In the genomic region with DNA sequence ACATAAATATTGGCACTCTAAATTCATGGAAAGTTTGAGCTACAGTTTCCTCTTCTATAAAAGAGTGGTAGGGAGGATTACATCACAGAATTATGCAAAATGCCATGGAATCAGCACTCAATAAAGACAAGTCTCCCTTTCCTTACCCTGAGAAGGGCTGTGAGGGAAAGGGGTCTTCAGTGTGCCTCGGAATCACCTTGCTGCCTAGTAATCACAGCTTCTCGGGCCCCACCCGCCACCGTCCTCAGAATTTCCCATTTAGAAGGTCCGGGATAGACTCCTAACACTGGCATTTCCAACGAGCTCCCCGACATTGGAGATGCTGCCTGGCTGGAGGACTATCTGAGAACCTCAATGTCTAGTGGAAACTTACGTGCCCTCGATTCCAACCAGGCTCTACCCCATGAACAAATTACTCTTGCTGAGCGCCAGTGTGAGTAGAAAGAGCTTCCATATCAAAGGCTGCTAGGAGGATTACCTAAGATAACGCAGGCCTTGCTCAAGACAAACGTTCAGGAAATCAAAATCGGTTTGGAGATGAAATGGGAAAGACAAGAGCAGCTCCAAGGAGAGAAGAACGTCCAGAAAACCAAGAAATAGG, we compare ENCODE assay signal across 8 cellular contexts.
DNase-seq lines count a peak whose midpoint lies in the region; ATAC-seq and TF ChIP-seq lines count a peak whose summit lies in the region.

No MANE protein-coding gene starts in this region.

- POLR2A ChIA-PET in T-cell (lab: Charles Lee), result interaction anchor here (0.5 to 4.6 kb wide), 10 partner anchors 24 to 110 kb away, joined by 3 to 132 read pairs (median 4); a partner anchor contains a TSS

- no peaks in the 10 kb centered on the region for H3K36me3 ChIP-seq in right atrium auricular region
- H3K36me3 ChIP-seq in effector memory CD4-positive, alpha-beta T cell (ENCODE audit: control insufficient read depth, insufficient read depth, low read length), result no peaks in the 10 kb centered on the region
- H3K36me3 ChIP-seq in osteoblast (ENCODE audit: insufficient read depth, low read length), result no peaks in the 10 kb centered on the region

- H3K9me3 Mint-ChIP-seq in T-cell, result no peaks in the 10 kb centered on the region

- H3K4me1 Mint-ChIP-seq in T-cell, result peaks cover 32 to 52% (median 45%) of the 10 kb centered on the region in 3 donors

- H3K9me3 ChIP-seq in right atrium auricular region, result no peaks in the 10 kb centered on the region
- H3K9me3 ChIP-seq in effector memory CD4-positive, alpha-beta T cell (ENCODE audit: control insufficient read depth, low read length), result no peaks in the 10 kb centered on the region
- no peaks in the 10 kb centered on the region for H3K9me3 ChIP-seq in osteoblast (ENCODE audit: low read depth, low read length)

- H3K4me2 ChIP-seq in osteoblast (ENCODE audit: insufficient read depth, low read length), result peak overlapping the region; percentile 58

- peak overlapping the region; percentile 33 to 57 for H3K4me3 ChIP-seq in right atrium auricular region
- peak overlapping the region; percentile 58 for H3K4me3 ChIP-seq in effector memory CD4-positive, alpha-beta T cell (ENCODE audit: insufficient read depth, low read depth, low read length, poor library complexity, severe bottlenecking)
- H3K4me3 ChIP-seq in osteoblast (ENCODE audit: insufficient read depth, low read length), result peak overlapping the region; percentile 83

- peak overlapping the region; percentile 95 to 98 for H3K27ac Mint-ChIP-seq in T-cell

- H3K27me3 Mint-ChIP-seq in T-cell, result no peaks in the 10 kb centered on the region

- H2AFZ ChIP-seq in osteoblast (ENCODE audit: low read length), result peak overlapping the region; percentile 76

- intact Hi-C loops in left cardiac atrium (cut with DNase I), result loop anchor here (2.0 kb wide), 1 partner anchor 111 kb away; no protein-coding TSS in a partner anchor

- no peaks in the 10 kb centered on the region for H4K20me1 ChIP-seq in osteoblast (ENCODE audit: insufficient read depth, low read length)

- no peaks in the 10 kb centered on the region for H3K36me3 Mint-ChIP-seq in T-cell

- H3K27me3 ChIP-seq in right atrium auricular region (no peaks in the 10 kb centered on the region), osteoblast (ENCODE audit: insufficient read depth, low read length) (no peaks in the 10 kb centered on the region)
- H3K27me3 ChIP-seq in effector memory CD4-positive, alpha-beta T cell (replicated peaks; ENCODE audit: control insufficient read depth, insufficient read depth, low read length, poor library complexity, severe bottlenecking), result no peaks in the 10 kb centered on the region

- no peak for DNase-seq in right atrium auricular region (ENCODE audit: low spot score)
- no peak for DNase-seq in left cardiac atrium
- DNase-seq in T-cell, result peak in 1 of 34 experiments; percentile 23
- no peak for DNase-seq in effector memory CD4-positive, alpha-beta T cell
- peak; percentile 77 for DNase-seq in osteoblast (ENCODE audit: insufficient read length, low spot score, missing footprints)
- DNase-seq in NCI-H1048 (lab: John Stamatoyannopoulos, UW), result no peak
- DNase-seq in NCI-H2196 treated with DMSO at 0.1 percent for 48 hours (lab: John Stamatoyannopoulos, UW; ENCODE audit: unreplicated experiment), result no peak

- ATAC-seq in left cardiac atrium, result no peak
- ATAC-seq in T-cell (replicated peaks in 1 of 4), result no peak
- no peak for ATAC-seq in GM19463 (IDR thresholded peaks at IDR 0.05; ENCODE audit: unreplicated experiment)

- H3K79me2 ChIP-seq in osteoblast (ENCODE audit: insufficient read depth, low read length), result peaks cover 6% of the 10 kb centered on the region

- H3K27ac ChIP-seq in right atrium auricular region (peak overlapping the region; percentile 94 to 95), osteoblast (ENCODE audit: low read depth, low read length) (peak overlapping the region; percentile 76)
- H3K27ac ChIP-seq in effector memory CD4-positive, alpha-beta T cell (ENCODE audit: insufficient read depth, low read length, poor library complexity, severe bottlenecking), result peak overlapping the region; percentile 98

- CTCF ChIA-PET in T-cell (lab: Charles Lee), result interaction anchor here (1.0 to 5.0 kb wide), 12 partner anchors 11 to 118 kb away, joined by 3 to 43 read pairs (median 8); a partner anchor contains a TSS

- H3K4me1 ChIP-seq in right atrium auricular region, result peaks cover 0 to 22% of the 10 kb centered on the region in 2 donors
- peaks cover 38% of the 10 kb centered on the region for H3K4me1 ChIP-seq in effector memory CD4-positive, alpha-beta T cell (ENCODE audit: control insufficient read depth, insufficient read depth, low read length, poor library complexity, severe bottlenecking)
- H3K4me1 ChIP-seq in osteoblast (ENCODE audit: insufficient read depth, low read length), result peaks cover 38% of the 10 kb centered on the region

- TF ChIP-seq CTCF in right atrium auricular region (IDR thresholded peaks at IDR 0.05), result no peak
- no peak for TF ChIP-seq CTCF in osteoblast (IDR thresholded peaks at IDR 0.05; ENCODE audit: extremely low read depth, low read depth, low read length)

- peak overlapping the region; percentile 85 to 91 (median 91) for H3K4me3 Mint-ChIP-seq in T-cell
